In the genomic region with DNA sequence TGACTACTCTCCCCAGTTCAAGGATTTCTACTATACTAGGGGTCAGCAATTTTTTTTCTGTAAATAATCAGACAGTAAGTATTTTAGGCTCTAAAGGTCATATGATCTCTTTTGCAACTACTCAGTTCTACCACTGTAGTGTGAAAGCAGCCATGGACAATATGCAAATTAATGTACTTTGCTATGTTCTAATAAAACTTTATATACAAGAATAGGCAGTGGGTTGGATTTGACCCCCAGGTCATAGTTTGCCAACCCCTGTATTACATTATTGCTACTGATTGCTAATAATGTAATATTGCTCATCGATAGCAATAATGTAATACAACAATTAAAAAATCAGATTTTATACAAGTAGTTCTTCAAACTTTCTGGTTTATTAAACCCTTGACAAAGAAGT, we compare ENCODE assay signal across 41 cellular contexts. TPM values are rescaled to one million over a fixed set of nuclear protein-coding genes. Genes with fewer than 3 reads are reported as not detected.
DNase-seq lines count a peak whose midpoint lies in the region; ATAC-seq, FAIRE-seq and TF ChIP-seq lines count a peak whose summit lies in the region.
"Had no signal": no experiment of that assay in that cellular context is flagged by ENCODE, and none has a peak within 500 bp of the region (broad histone marks: within the 10 kb centered on the region; RNA-seq: fewer than 3 reads in every experiment).

No MANE protein-coding gene starts in this region.

- peaks cover 7% of the 10 kb centered on the region for H3K4me1 Mint-ChIP-seq in astrocyte (ENCODE audit: low read depth, unreplicated experiment)

- H2AFZ ChIP-seq in astrocyte (ENCODE audit: low read depth, low read length): no peak overlapping the region
- H2AFZ ChIP-seq in GM12878 (ENCODE audit: control insufficient read depth, low read depth, low read length): no peak overlapping the region
- H2AFZ ChIP-seq in K562 (ENCODE audit: low read depth, low read length): no peak overlapping the region

- H3K27me3 ChIP-seq in astrocyte (ENCODE audit: insufficient read depth, low read length): no peaks in the 10 kb centered on the region
- no peaks in the 10 kb centered on the region for H3K27me3 ChIP-seq in GM12878 (replicated peaks in 1 of 2; ENCODE audit: control insufficient read depth in 2 of 2, insufficient read depth in 2 of 2, low read length in 1 of 2)
- H3K27me3 ChIP-seq in K562 (ENCODE audit: control insufficient read depth in 2 of 2, insufficient read depth in 2 of 2, low read length in 2 of 2): no peaks in the 10 kb centered on the region
- no peaks in the 10 kb centered on the region for H3K27me3 ChIP-seq in Peyer's patch
- H3K27me3 ChIP-seq: BE2C had no signal

- POLR2A ChIA-PET in GM12878 (lab: Charles Lee) (no interaction called here), K562 (lab: Yijun Ruan, JAX) (no interaction called here)

- no peaks in the 10 kb centered on the region for H3K27me3 Mint-ChIP-seq in astrocyte (ENCODE audit: low read depth, unreplicated experiment)
- H3K27me3 Mint-ChIP-seq: B cell; CD4-positive, alpha-beta memory T cell; CD4-positive, alpha-beta T cell; CD4-positive, CD25-positive, alpha-beta regulatory T cell had no signal

- peaks cover 3% of the 10 kb centered on the region for H3K36me3 Mint-ChIP-seq in astrocyte (ENCODE audit: low read depth, unreplicated experiment)

- H3K9me1 ChIP-seq in K562 (ENCODE audit: control insufficient read depth, insufficient read depth, low read length): no peaks in the 10 kb centered on the region

- no TSS peak for BruUV-seq in GM12878 (replicated peaks; lab: Mats Ljungman, UMichigan)
- no TSS peak for BruUV-seq in K562 (replicated peaks; lab: Mats Ljungman, UMichigan)

- TF ChIP-seq EP300 in GM12878 (IDR thresholded peaks at IDR 0.05; ENCODE audit: borderline replicate concordance in 1 of 2, control insufficient read depth in 1 of 2, low read depth in 2 of 2, low read length in 2 of 2): no peak
- no peak for TF ChIP-seq EP300 in K562 (IDR thresholded peaks at IDR 0.05; ENCODE audit: low read length)

- H3K9ac ChIP-seq in astrocyte (ENCODE audit: low read length) (no peak overlapping the region), GM12878 (ENCODE audit: control insufficient read depth, insufficient read depth, low read length) (no peak overlapping the region), K562 (ENCODE audit: insufficient read depth in 1 of 2, low read depth in 2 of 2, low read length in 2 of 2) (no peak overlapping the region)
- H3K9ac ChIP-seq: BLaER1; BLaER1 treated with 17β-estradiol and CSF1 and Interleukin-3, amounts not matched to agents 10 nM and 100 nM had no signal

- ATAC-seq in GM12878 (no peak), K562 (no peak), SK-N-SH treated with all-trans-retinoic acid at 6 μM for 48 hours (no peak)
- ATAC-seq: A549; CD8-positive, alpha-beta T cell had no signal

- WGBS in GM12878 (ENCODE audit: insufficient coverage, insufficient replicate concordance, low lambda C conversion rate, missing lambda C conversion rate): 35% methylated on average over 1 of the region's 1 CpG
- WGBS in K562 (ENCODE audit: insufficient coverage, low coverage, missing lambda C conversion rate): 22% methylated on average over 1 of the region's 1 CpG

- DNase-seq in NAMALWA (ENCODE audit: low spot score) (peak; percentile 12), astrocyte (ENCODE audit: low read depth) (no peak), GM12878 (ENCODE audit: low read depth, low spot score) (no peak), K562 (ENCODE audit: extremely low read depth in 1 of 4, low spot score in 3 of 4) (no peak), AG20443 (ENCODE audit: low spot score) (no peak), kidney glomerular epithelial cell (lab: John Stamatoyannopoulos, UW) (no peak), Peyer's patch (no peak)
- DNase-seq: 8988T; ACHN; AML-193; BE2C; C1 segment of cervical spinal cord; Caco-2; Calu3; CD4-positive, alpha-beta memory T cell; CD4-positive, alpha-beta T cell; CD4-positive, CD25-positive, alpha-beta regulatory T cell; CD8-positive, alpha-beta memory T cell; CD8-positive, alpha-beta T cell; COR-L47; DMS 273 treated with DMSO at 0.1 percent for 48 hours; DMS153; DMS53; DMS79; DMS79 treated with DMSO at 0.1 percent for 48 hours; DND-41; EL had no signal

- FAIRE-seq in astrocyte (lab: Jason Lieb, UNC): peak; percentile 34
- FAIRE-seq in GM12878 (lab: Jason Lieb, UNC): no peak
- FAIRE-seq in K562 (lab: Jason Lieb, UNC): no peak
- FAIRE-seq: D721Med had no signal

- H3K4me2 ChIP-seq in astrocyte (ENCODE audit: low read length) (no peak overlapping the region), GM12878 (ENCODE audit: control insufficient read depth, insufficient read depth) (no peak overlapping the region), K562 (ENCODE audit: insufficient read depth, low read length) (no peak overlapping the region)
- H3K4me2 ChIP-seq: A549, BLaER1 had no signal

- in situ Hi-C loops in GM12878 (cut with MboI): no loop called here
- in situ Hi-C loops in K562 (cut with MboI): no loop called here

- RAD21 ChIA-PET in GM12878 (lab: Charles Lee; ENCODE audit: unreplicated experiment): no interaction called here

- TF ChIP-seq POLR2A in GM12878 (IDR thresholded peaks at IDR 0.05; ENCODE audit: low read depth, low read length) (no peak), K562 (conservative IDR thresholded peaks at IDR 0.05) (no peak), Peyer's patch (IDR thresholded peaks at IDR 0.05) (no peak)

- no peaks in the 10 kb centered on the region for H4K20me1 ChIP-seq in astrocyte (ENCODE audit: insufficient read depth, low read length)
- H4K20me1 ChIP-seq in GM12878 (ENCODE audit: control insufficient read depth, insufficient read depth): no peaks in the 10 kb centered on the region
- no peaks in the 10 kb centered on the region for H4K20me1 ChIP-seq in K562 (replicated peaks; ENCODE audit: control insufficient read depth, insufficient read depth, low read length)
- H4K20me1 ChIP-seq: BLaER1; BLaER1 treated with 17β-estradiol and CSF1 and Interleukin-3, amounts not matched to agents 10 nM and 100 nM had no signal

- H3K4me3 Mint-ChIP-seq in astrocyte (ENCODE audit: unreplicated experiment): no peak overlapping the region
- H3K4me3 Mint-ChIP-seq: B cell; CD14-positive monocyte; CD4-positive, alpha-beta memory T cell; CD4-positive, alpha-beta T cell; CD4-positive, CD25-positive, alpha-beta regulatory T cell; CD8-positive, alpha-beta memory T cell; CD8-positive, alpha-beta T cell had no signal

- intact Hi-C loops in GM12878 (cut with micrococcal nuclease; ENCODE audit: unreplicated experiment) (no loop called here), K562 (cut with micrococcal nuclease) (no loop called here)

- H3K79me2 ChIP-seq in astrocyte (ENCODE audit: insufficient read depth, low read length) (no peaks in the 10 kb centered on the region), GM12878 (ENCODE audit: control insufficient read depth, insufficient read depth, low read length) (no peaks in the 10 kb centered on the region), K562 (ENCODE audit: control insufficient read depth, insufficient read depth, low read length) (no peaks in the 10 kb centered on the region)

- H3K27ac Mint-ChIP-seq in astrocyte (ENCODE audit: unreplicated experiment): no peak overlapping the region
- H3K27ac Mint-ChIP-seq: B cell; CD4-positive, alpha-beta T cell; CD4-positive, CD25-positive, alpha-beta regulatory T cell; CD8-positive, alpha-beta T cell had no signal

- H3K9me3 ChIP-seq in astrocyte (ENCODE audit: insufficient read depth, low read depth, low read length) (no peaks in the 10 kb centered on the region), GM12878 (replicated peaks; ENCODE audit: control insufficient read depth, insufficient read depth, low read length) (no peaks in the 10 kb centered on the region), K562 (replicated peaks; ENCODE audit: control insufficient read depth, insufficient read depth, low read depth, low read length) (no peaks in the 10 kb centered on the region), Peyer's patch (no peaks in the 10 kb centered on the region)
- H3K9me3 ChIP-seq: A549; BE2C; BLaER1; BLaER1 treated with 17β-estradiol and CSF1 and Interleukin-3, amounts not matched to agents 10 nM and 100 nM; Caco-2 had no signal

- SMC1A ChIA-PET in GM12878 (lab: Charles Lee; ENCODE audit: uncharacterized antibody, unreplicated experiment): no interaction called here

- TF ChIP-seq RAD21 in GM12878 (IDR thresholded peaks at IDR 0.05; ENCODE audit: insufficient read depth, low read depth, low read length): no peak
- no peak for TF ChIP-seq RAD21 in K562 (CRISPR knock-in tag; conservative IDR thresholded peaks at IDR 0.05 in 1 of 2, IDR thresholded peaks at IDR 0.05 in 1 of 2)

- CTCF ChIA-PET in GM12878 (lab: Yijun Ruan, JAX): no interaction called here
- CTCF ChIA-PET in K562 (lab: Yijun Ruan, JAX; ENCODE audit: low intra/inter-chr PET ratio): no interaction called here

- H3K36me3 ChIP-seq in astrocyte (ENCODE audit: insufficient read depth, low read length) (no peaks in the 10 kb centered on the region), GM12878 (ENCODE audit: control insufficient read depth in 2 of 2, insufficient read depth in 2 of 2, low read length in 1 of 2) (no peaks in the 10 kb centered on the region), K562 (ENCODE audit: control insufficient read depth, insufficient read depth, low read length) (no peaks in the 10 kb centered on the region), Peyer's patch (peaks cover 0 to 3% (median 0%) of the 10 kb centered on the region in 3 donors)
- H3K36me3 ChIP-seq: BE2C had no signal

- peaks cover 6% of the 10 kb centered on the region for H3K4me1 ChIP-seq in astrocyte (ENCODE audit: insufficient read depth, low read length)
- H3K4me1 ChIP-seq in GM12878 (ENCODE audit: control insufficient read depth, insufficient read depth, low read length): no peaks in the 10 kb centered on the region
- H3K4me1 ChIP-seq in K562 (replicated peaks in 1 of 2; ENCODE audit: control insufficient read depth in 2 of 2, insufficient read depth in 2 of 2, low read length in 2 of 2): no peaks in the 10 kb centered on the region; a peak in 1 of 5 replicates
- H3K4me1 ChIP-seq in Peyer's patch: no peaks in the 10 kb centered on the region
- H3K4me1 ChIP-seq: A549, BE2C, BLaER1, Caco-2 had no signal

- H3K27ac ChIP-seq in astrocyte (ENCODE audit: low read depth, low read length): no peak overlapping the region
- no peak overlapping the region for H3K27ac ChIP-seq in GM12878 (ENCODE audit: control insufficient read depth, insufficient read depth)
- H3K27ac ChIP-seq in K562 (ENCODE audit: extremely low read depth, low read depth, low read length): no peak overlapping the region
- H3K27ac ChIP-seq in Peyer's patch: no peak overlapping the region
- H3K27ac ChIP-seq: 22Rv1, A549, BLaER1, C4-2B had no signal

- TF ChIP-seq CTCF in astrocyte (IDR thresholded peaks at IDR 0.05; ENCODE audit: insufficient read depth, low read depth, low read length): no peak
- no peak for TF ChIP-seq CTCF in GM12878 (IDR thresholded peaks at IDR 0.05 in 2 of 3, conservative IDR thresholded peaks at IDR 0.05 in 1 of 3; ENCODE audit: control insufficient read depth in 2 of 3, extremely low read depth in 1 of 3, insufficient read depth in 1 of 3, low read depth in 3 of 3, low read length in 3 of 3)
- TF ChIP-seq CTCF in K562 (IDR thresholded peaks at IDR 0.05 in 2 of 3, conservative IDR thresholded peaks at IDR 0.05 in 1 of 3; ENCODE audit: insufficient read depth in 2 of 3, low read depth in 1 of 3, low read length in 3 of 3): no peak
- TF ChIP-seq CTCF in Peyer's patch (IDR thresholded peaks at IDR 0.05): no peak

- H3K4me3 ChIP-seq in astrocyte (ENCODE audit: insufficient read depth, low read depth, low read length) (no peak overlapping the region), GM12878 (no peak overlapping the region), K562 (no peak overlapping the region), Peyer's patch (no peak overlapping the region)
- H3K4me3 ChIP-seq: A549; BLaER1; BLaER1 treated with 17β-estradiol and CSF1 and Interleukin-3, amounts not matched to agents 10 nM and 100 nM had no signal

- H3K9me3 Mint-ChIP-seq in astrocyte (ENCODE audit: unreplicated experiment): no peaks in the 10 kb centered on the region
- H3K9me3 Mint-ChIP-seq: CD14-positive monocyte; CD4-positive, alpha-beta memory T cell; CD4-positive, alpha-beta T cell; CD4-positive, CD25-positive, alpha-beta regulatory T cell; CD8-positive, alpha-beta memory T cell; CD8-positive, alpha-beta T cell had no signal

RNA-seq across cellular contexts. Expression of a gene that starts 59.2 kb away (rescaled TPM):
- total RNA-seq in astrocyte: not detected in 2 replicates
- total RNA-seq in GM12878 (2013; cell fraction: nucleolus; rRNA removed): 0.31 TPM in 1 of 2 replicates, not detected in the other
- 0.44 and 0.68 TPM in 2 replicates for total RNA-seq in GM12878 (2014; rRNA removed)
- total RNA-seq in GM12878 (2014; rRNA removed; fragmentation: Illumina TruSeq; extraction: Trizol): 0.28 and 0.58 TPM in 2 replicates
- 0.13 TPM in 2 replicates for total RNA-seq in GM12878 (2021)
- polyA plus RNA-seq in GM12878 (2011; ENCODE audit: low read depth): 0.42 TPM
- polyA plus RNA-seq in GM12878 (2011; rRNA removed): not detected in 2 replicates
- polyA plus RNA-seq in GM12878 (2011; cell fraction: cytosol; rRNA removed): not detected in 2 replicates
- not detected in 2 replicates for polyA plus RNA-seq in GM12878 (2011; cell fraction: nucleus; rRNA removed)
- polyA plus RNA-seq in GM12878 (2012): 0.44 and 0.70 TPM in 2 replicates
- polyA plus RNA-seq in GM12878 (2014; fragmentation: Illumina TruSeq; extraction: Trizol): 0.26 and 0.36 TPM in 2 replicates
- under 1 TPM; 0.26 to 0.84 TPM for polyA plus RNA-seq in GM12878 (2014; fragmentation: Nextera tagmentation; extraction: Ambion mirVana)
- polyA plus RNA-seq in GM12878 (2014; rRNA removed): 0.06 and 0.12 TPM in 2 replicates
- polyA plus RNA-seq in GM12878 (2016; fragmentation: Nextera tagmentation; extraction: Ambion mirVana): under 1 TPM; 0.28 to 0.60 TPM
- polyA minus RNA-seq in GM12878 (2011; rRNA and poly(A)+ RNA removed): not detected in 2 replicates
- polyA minus RNA-seq in GM12878 (2011; cell fraction: cytosol; rRNA and poly(A)+ RNA removed): not detected in 2 replicates
- not detected in 2 replicates for polyA minus RNA-seq in GM12878 (2011; cell fraction: nucleus; rRNA and poly(A)+ RNA removed)
- total RNA-seq in K562 (2011; cell fraction: chromatin; rRNA removed; ENCODE audit: low replicate concordance): 0.16 TPM in 1 of 2 replicates, not detected in the other
- total RNA-seq in K562 (2011; cell fraction: nucleolus; rRNA removed): not detected in 2 replicates
- not detected in 2 replicates for total RNA-seq in K562 (2011; cell fraction: nucleoplasm; rRNA removed)
- not detected in 2 replicates for total RNA-seq in K562 (2014; rRNA removed)
- not detected in 2 replicates for total RNA-seq in K562 (2014; rRNA removed; fragmentation: Illumina TruSeq; extraction: Trizol)
- total RNA-seq in K562 (2015; rRNA removed; fragmentation: Illumina TruSeq; extraction: Trizol): not detected in 2 replicates
- not detected in 2 replicates for total RNA-seq in K562 (2021)
- polyA plus RNA-seq in K562 (2011; rRNA removed): not detected in 2 replicates
- not detected in 2 replicates for polyA plus RNA-seq in K562 (2011; cell fraction: cytosol; rRNA removed)
- polyA plus RNA-seq in K562 (2011; cell fraction: nucleus; rRNA removed): not detected in 2 replicates
- polyA plus RNA-seq in K562 (2012): 0.14 TPM in 1 of 2 replicates, not detected in the other
- polyA plus RNA-seq in K562 (2014; fragmentation: Illumina TruSeq; extraction: Trizol): not detected in 2 replicates
- not detected for polyA plus RNA-seq in K562 (2014; fragmentation: Nextera tagmentation; extraction: Ambion mirVana)
- 0.13 TPM in 1 of 2 replicates, not detected in the other for polyA plus RNA-seq in K562 (2014; rRNA removed)
- not detected in 2 replicates for polyA minus RNA-seq in K562 (2011; rRNA and poly(A)+ RNA removed)
- not detected in 2 replicates for polyA minus RNA-seq in K562 (2011; cell fraction: cytosol; rRNA and poly(A)+ RNA removed)
- polyA minus RNA-seq in K562 (2011; cell fraction: nucleus; rRNA and poly(A)+ RNA removed): not detected in 2 replicates
- total RNA-seq in Peyer's patch: 10 to 100 TPM in 1 of 4 donors, 1 to 10 TPM in 3; 1.5 to 21.5 (median 3.7) TPM
- total RNA-seq: A172; A673; B cell; Caco-2; Calu3; CD4-positive, alpha-beta T cell; CD4-positive, CD25-positive, alpha-beta regulatory T cell; Daoy had no signal
- polyA plus RNA-seq: AG04450, BJ had no signal
